ENCODE assay signal across 9 cellular contexts in genomic region chr14:30006695-30007094, GRCh38.
"Had no signal": no experiment of that assay in that cellular context is flagged by ENCODE, and none has a peak within 500 bp of the region (broad histone marks: within the 10 kb centered on the region; RNA-seq: fewer than 3 reads in every experiment).

No MANE protein-coding gene starts in this region.

- H3K27ac ChIP-seq: GM23248, HL-60 had no signal

- H3K4me3 ChIP-seq: GM23248, HAP-1 had no signal

- H3K9me3 ChIP-seq: HAP-1 had no signal

- DNase-seq: GM23248, GOT3, H7, HFFc6, KBM-7 had no signal

- H2AFZ ChIP-seq: GM23248 had no signal

- H3K27me3 Mint-ChIP-seq: IgD-negative memory B cell had no signal

- H3K4me3 Mint-ChIP-seq: HFFc6, IgD-negative memory B cell had no signal

- ATAC-seq: HCT116 had no signal

- H3K27ac Mint-ChIP-seq: HFFc6 had no signal

- H3K9ac ChIP-seq: GM23248 had no signal

- H3K9me3 Mint-ChIP-seq: HFFc6 had no signal

- H3K36me3 ChIP-seq: HAP-1 had no signal

- H3K4me1 Mint-ChIP-seq: IgD-negative memory B cell had no signal
